ENCODE assay signal across 19 cellular contexts in the genomic region with DNA sequence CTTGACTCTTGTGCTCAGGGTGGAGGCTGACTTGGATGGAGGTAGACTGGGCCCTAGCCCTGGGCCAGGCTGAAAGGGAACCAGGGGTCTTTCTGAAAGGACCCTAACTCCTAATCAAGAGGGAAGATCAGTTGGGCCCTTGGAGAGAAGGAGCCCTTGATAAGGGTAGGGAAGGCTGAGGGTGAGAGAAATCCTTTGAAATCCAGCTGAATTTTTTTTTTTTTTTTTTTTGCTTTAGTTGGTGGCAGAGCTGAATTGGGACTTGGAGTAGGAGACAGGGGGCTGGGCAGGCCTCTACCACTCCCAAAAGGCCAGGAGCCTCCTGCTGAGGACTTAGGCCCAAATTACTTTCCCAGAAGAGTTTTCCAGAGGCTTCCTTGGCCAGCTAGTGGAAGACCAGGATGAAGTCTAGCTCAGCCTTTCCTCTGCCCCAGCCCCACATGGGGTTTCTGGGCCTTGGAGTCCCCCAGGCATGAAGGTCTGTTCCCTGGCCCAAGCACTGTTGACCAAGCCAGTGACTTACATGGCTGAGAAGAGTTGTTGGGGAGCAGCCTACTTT. TPM values are rescaled to one million over a fixed set of nuclear protein-coding genes. Genes with fewer than 3 reads are reported as not detected.
DNase-seq lines count a peak whose midpoint lies in the region; ATAC-seq, FAIRE-seq and TF ChIP-seq lines count a peak whose summit lies in the region.
"Had no signal": no experiment of that assay in that cellular context is flagged by ENCODE, and none has a peak within 500 bp of the region (broad histone marks: within the 10 kb centered on the region; RNA-seq: fewer than 3 reads in every experiment).

No MANE protein-coding gene starts in this region.

- H3K9me3 ChIP-seq in HEK293 (ENCODE audit: control insufficient read depth, insufficient read depth, low read depth, low read length) (no peaks in the 10 kb centered on the region), colonic mucosa (no peaks in the 10 kb centered on the region)
- H3K9me3 ChIP-seq: BLaER1 treated with 17β-estradiol and CSF1 and Interleukin-3, amounts not matched to agents 10 nM and 100 nM; body of pancreas had no signal

- no peaks in the 10 kb centered on the region for H3K27me3 Mint-ChIP-seq in mesothelial cell of epicardium (ENCODE audit: low read depth)
- H3K27me3 Mint-ChIP-seq in stimulated activated naive B cell treated with anti-CD40 and anti-IgM and Interleukin-4, amounts not matched to agents 10 μg/mL and 1 μg/mL and 100 μg/mL, for 72 hours = peaks cover 90 to 97% of the 10 kb centered on the region in 2 donors
- peaks cover 100% of the 10 kb centered on the region for H3K27me3 Mint-ChIP-seq in activated naive CD4-positive, alpha-beta T cell treated with anti-CD3 and anti-CD28 coated beads, Interleukin-2, amount 10 ng/mL, durations not matched to agents 7 days and 5 days

- H3K36me3 Mint-ChIP-seq in mesothelial cell of epicardium = peaks cover 36% of the 10 kb centered on the region
- H3K36me3 Mint-ChIP-seq in stimulated activated naive B cell treated with anti-CD40 and anti-IgM and Interleukin-4, amounts not matched to agents 10 μg/mL and 1 μg/mL and 100 μg/mL, for 72 hours = peaks cover 4% of the 10 kb centered on the region in 2 donors
- no peaks in the 10 kb centered on the region for H3K36me3 Mint-ChIP-seq in activated naive CD4-positive, alpha-beta T cell treated with anti-CD3 and anti-CD28 coated beads, Interleukin-2, amount 10 ng/mL, durations not matched to agents 7 days and 5 days
- H3K36me3 Mint-ChIP-seq: activated naive CD4-positive, alpha-beta T cell treated with anti-CD3 and anti-CD28 coated beads, Interleukin-2, amount 50 U/mL, for 24 hours; immature natural killer cell; memory B cell had no signal

- peak overlapping the region; percentile 90 for H3K4me3 Mint-ChIP-seq in mesothelial cell of epicardium
- no peak overlapping the region for H3K4me3 Mint-ChIP-seq in stimulated activated naive B cell treated with anti-CD40 and anti-IgM and Interleukin-4, amounts not matched to agents 10 μg/mL and 1 μg/mL and 100 μg/mL, for 72 hours
- H3K4me3 Mint-ChIP-seq in activated naive CD4-positive, alpha-beta T cell treated with anti-CD3 and anti-CD28 coated beads, Interleukin-2, amount 10 ng/mL, durations not matched to agents 7 days and 5 days = no peak overlapping the region
- H3K4me3 Mint-ChIP-seq: activated naive CD4-positive, alpha-beta T cell treated with anti-CD3 and anti-CD28 coated beads, Interleukin-2, amount 50 U/mL, for 24 hours; memory B cell had no signal

- H3K27me3 ChIP-seq in colonic mucosa = no peaks in the 10 kb centered on the region

- DNase-seq in colonic mucosa (no peak), mesothelial cell of epicardium (ENCODE audit: low spot score in 2 of 2, unreplicated experiment in 2 of 2) (no peak), GM19239 (ENCODE audit: insufficient read length, low spot score) (no peak)
- no peak for DNase-seq in stimulated activated naive B cell treated with anti-CD40 and anti-IgM and Interleukin-4, amounts not matched to agents 10 μg/mL and 1 μg/mL and 100 μg/mL, for 72 hours
- no peak for DNase-seq in activated naive CD4-positive, alpha-beta T cell treated with anti-CD3 and anti-CD28 coated beads, Interleukin-2, amount 10 ng/mL, durations not matched to agents 7 days and 5 days
- DNase-seq in activated naive CD4-positive, alpha-beta T cell treated with Interleukin-2 at 50 U/mL for 16 hours = no peak
- no peak for DNase-seq in activated CD8-positive, alpha-beta memory T cell treated with anti-CD3 and anti-CD28 coated beads, Interleukin-2, amount 50 U/mL, for 4 hours
- DNase-seq: body of pancreas; immature natural killer cell; Kasumi-1; NCI-H2171; occipital lobe; stimulated activated CD4-positive, alpha-beta T cell treated with anti-CD3 and anti-CD28 coated beads, Interleukin-1b, Interleukin-23, amount 100 ng/mL, for 48 hours had no signal

- H3K4me3 ChIP-seq in HEK293 (ENCODE audit: low read depth, low read length) = no peak overlapping the region
- H3K4me3 ChIP-seq in colonic mucosa = peak overlapping the region; percentile 5
- H3K4me3 ChIP-seq: BLaER1 treated with 17β-estradiol and CSF1 and Interleukin-3, amounts not matched to agents 10 nM and 100 nM; body of pancreas had no signal

- FAIRE-seq in GM19239 (lab: Jason Lieb, UNC) = no peak
- FAIRE-seq: RCC 7860 had no signal

- CTCF ChIA-PET in HEK293 (lab: Yijun Ruan, JAX) = interaction anchor here (0.6 to 6.0 kb wide), 4 partner anchors 31 to 549 kb away, joined by 3 to 52 read pairs (median 25); no protein-coding TSS in a partner anchor
- CTCF ChIA-PET in activated naive CD4-positive, alpha-beta T cell treated with anti-CD3 and anti-CD28 coated beads, Interleukin-2, amount 10 ng/mL, durations not matched to agents 7 days and 5 days (lab: Charles Lee) = interaction anchor here (0.7 to 3.1 kb wide), 7 partner anchors 41 to 564 kb away, joined by 3 to 15 read pairs (median 4); no protein-coding TSS in a partner anchor

- H3K27ac ChIP-seq in HEK293 (ENCODE audit: extremely low read depth, low read depth, low read length) (peak overlapping the region; percentile 92), colonic mucosa (peak overlapping the region; percentile 88)
- H3K27ac ChIP-seq: BLaER1 treated with 17β-estradiol and CSF1 and Interleukin-3, amounts not matched to agents 10 nM and 100 nM had no signal

- TF ChIP-seq CTCF in HEK293 (tag by site-specific recombination; IDR thresholded peaks at IDR 0.05) (no peak), colonic mucosa (IDR thresholded peaks at IDR 0.05) (no peak), mesothelial cell of epicardium (IDR thresholded peaks at IDR 0.05; ENCODE audit: unreplicated experiment) (no peak)

- ATAC-seq in stimulated activated naive B cell treated with anti-CD40 and anti-IgM and Interleukin-4, amounts not matched to agents 10 μg/mL and 1 μg/mL and 100 μg/mL, for 72 hours (replicated peaks) = no peak
- ATAC-seq: body of pancreas, HCT116 had no signal

- peak overlapping the region; percentile 100 for H3K27ac Mint-ChIP-seq in mesothelial cell of epicardium
- peak overlapping the region; percentile 62 for H3K27ac Mint-ChIP-seq in stimulated activated naive B cell treated with anti-CD40 and anti-IgM and Interleukin-4, amounts not matched to agents 10 μg/mL and 1 μg/mL and 100 μg/mL, for 72 hours
- no peak overlapping the region for H3K27ac Mint-ChIP-seq in activated naive CD4-positive, alpha-beta T cell treated with anti-CD3 and anti-CD28 coated beads, Interleukin-2, amount 10 ng/mL, durations not matched to agents 7 days and 5 days
- H3K27ac Mint-ChIP-seq: activated naive CD4-positive, alpha-beta T cell treated with anti-CD3 and anti-CD28 coated beads, Interleukin-2, amount 50 U/mL, for 24 hours; immature natural killer cell; memory B cell had no signal

- POLR2A ChIA-PET in HEK293 (lab: Yijun Ruan, JAX) = interaction anchor here (0.6 kb wide), 2 partner anchors 10 to 542 kb away, joined by 3 read pairs; partner anchors contain the start of gene NFE2L1

- H3K4me1 Mint-ChIP-seq in mesothelial cell of epicardium = peaks cover 56% of the 10 kb centered on the region
- peaks cover 29 to 54% of the 10 kb centered on the region in 2 donors for H3K4me1 Mint-ChIP-seq in stimulated activated naive B cell treated with anti-CD40 and anti-IgM and Interleukin-4, amounts not matched to agents 10 μg/mL and 1 μg/mL and 100 μg/mL, for 72 hours
- peaks cover 58% of the 10 kb centered on the region for H3K4me1 Mint-ChIP-seq in activated naive CD4-positive, alpha-beta T cell treated with anti-CD3 and anti-CD28 coated beads, Interleukin-2, amount 10 ng/mL, durations not matched to agents 7 days and 5 days

- intact Hi-C loops in colonic mucosa (cut with DNase I) = no loop called here

- peak overlapping the region; percentile 67 to 80 for H3K9ac ChIP-seq in colonic mucosa (ENCODE audit: low read depth in 2 of 2, low read length in 2 of 2)
- H3K9ac ChIP-seq: BLaER1 treated with 17β-estradiol and CSF1 and Interleukin-3, amounts not matched to agents 10 nM and 100 nM had no signal

- H3K36me3 ChIP-seq in HEK293 (ENCODE audit: control insufficient read depth in 2 of 2, insufficient read depth in 1 of 2, low read length in 2 of 2) = peaks cover 4 to 33% of the 10 kb centered on the region in 2 experiments; a peak in 2 of 3 replicates
- peaks cover 8% of the 10 kb centered on the region for H3K36me3 ChIP-seq in colonic mucosa
- H3K36me3 ChIP-seq: BLaER1 treated with 17β-estradiol and CSF1 and Interleukin-3, amounts not matched to agents 10 nM and 100 nM had no signal

- H3K4me1 ChIP-seq in HEK293 (ENCODE audit: control insufficient read depth, insufficient read depth, low read length) = peaks cover 44% of the 10 kb centered on the region
- H3K4me1 ChIP-seq in colonic mucosa = peaks cover 4% of the 10 kb centered on the region

- no peaks in the 10 kb centered on the region for H3K9me3 Mint-ChIP-seq in mesothelial cell of epicardium
- H3K9me3 Mint-ChIP-seq in stimulated activated naive B cell treated with anti-CD40 and anti-IgM and Interleukin-4, amounts not matched to agents 10 μg/mL and 1 μg/mL and 100 μg/mL, for 72 hours = no peaks in the 10 kb centered on the region
- H3K9me3 Mint-ChIP-seq in activated naive CD4-positive, alpha-beta T cell treated with anti-CD3 and anti-CD28 coated beads, Interleukin-2, amount 10 ng/mL, durations not matched to agents 7 days and 5 days = no peaks in the 10 kb centered on the region
- H3K9me3 Mint-ChIP-seq: activated naive CD4-positive, alpha-beta T cell treated with anti-CD3 and anti-CD28 coated beads, Interleukin-2, amount 50 U/mL, for 24 hours; immature natural killer cell; memory B cell had no signal

TF ChIP-seq in HEK293, 187 proteins besides CTCF, POLR2A, EP300 and RAD21 (continues in another document):
- TF ChIP-seq ZNF433 (tag by site-specific recombination; IDR thresholded peaks at IDR 0.05; ENCODE audit: low read depth) (no peak), OSR2 (tag by site-specific recombination; IDR thresholded peaks at IDR 0.05) (no peak), ZSCAN16 (tag by site-specific recombination; IDR thresholded peaks at IDR 0.05) (no peak), GLI2 (tag by site-specific recombination; IDR thresholded peaks at IDR 0.05; ENCODE audit: borderline replicate concordance, low read depth) (no peak), ZNF133 (tag by site-specific recombination; IDR thresholded peaks at IDR 0.05) (no peak), ZNF335 (tag by site-specific recombination; conservative IDR thresholded peaks at IDR 0.05) (peak; percentile 90), ZBTB48 (tag by site-specific recombination; IDR thresholded peaks at IDR 0.05) (peak; percentile 88), ZNF404 (tag by site-specific recombination; IDR thresholded peaks at IDR 0.05) (no peak), ZNF426 (tag by site-specific recombination; IDR thresholded peaks at IDR 0.05) (no peak)

RNA-seq across cellular contexts. Expression of gene HOXB3, which starts 0.6 kb away (rescaled TPM):
- total RNA-seq in colonic mucosa (10 to 100 TPM; 17.4 to 31.8 TPM), mesothelial cell of epicardium (282 to 303 TPM (median 282 TPM) in 3 replicates)
- total RNA-seq: occipital lobe had no signal

RNA-seq across cellular contexts. Expression of gene HOXB5, which starts 2.9 kb away (rescaled TPM):
- 10 to 100 TPM; 11.0 to 22.7 TPM for total RNA-seq in colonic mucosa
- 28.6 to 32.4 TPM (median 31.1 TPM) in 3 replicates for total RNA-seq in mesothelial cell of epicardium
- total RNA-seq: occipital lobe had no signal

RNA-seq across cellular contexts. Expression of gene HOXB4, which starts 12.5 kb away (rescaled TPM):
- total RNA-seq in colonic mucosa (1 to 10 TPM; 2.5 to 4.7 TPM), mesothelial cell of epicardium (34.2 to 39.2 TPM (median 34.4 TPM) in 3 replicates)
- total RNA-seq: occipital lobe had no signal

RNA-seq across cellular contexts. Expression of gene HOXB6, which starts 14.1 kb away (rescaled TPM):
- total RNA-seq in colonic mucosa (10 to 100 TPM; 30.0 to 71.0 TPM), mesothelial cell of epicardium (56.4 to 63.1 TPM (median 59.7 TPM) in 3 replicates)
- total RNA-seq: occipital lobe had no signal

RNA-seq across cellular contexts. Expression of gene HOXB7, which starts 20.1 kb away (rescaled TPM):
- 10 to 100 TPM; 25.9 to 31.4 TPM for total RNA-seq in colonic mucosa
- 18.6 to 20.3 TPM (median 19.5 TPM) in 3 replicates for total RNA-seq in mesothelial cell of epicardium
- total RNA-seq: occipital lobe had no signal
